ENCODE assay signal across 10 cellular contexts in genomic region chr4:25884040-25884788, GRCh38. TPM values are rescaled to one million over a fixed set of nuclear protein-coding genes. Genes with fewer than 3 reads are reported as not detected.
DNase-seq lines count a peak whose midpoint lies in the region; ATAC-seq, FAIRE-seq and TF ChIP-seq lines count a peak whose summit lies in the region.
"Had no signal": no experiment of that assay in that cellular context is flagged by ENCODE, and none has a peak within 500 bp of the region (broad histone marks: within the 10 kb centered on the region; RNA-seq: fewer than 3 reads in every experiment).

No MANE protein-coding gene starts in this region.

- H3K9me3 ChIP-seq in IMR-90 (ENCODE audit: control insufficient read depth, insufficient read depth, low read length): no peaks in the 10 kb centered on the region
- no peaks in the 10 kb centered on the region for H3K9me3 ChIP-seq in endothelial cell of umbilical vein (replicated peaks; ENCODE audit: control insufficient read depth, insufficient read depth, low read length)

- H3K9me1 ChIP-seq in IMR-90 (ENCODE audit: insufficient read depth, low read length) (peaks cover 15% of the 10 kb centered on the region; the same call in 1 of the 2 replicates), endothelial cell of umbilical vein (replicated peaks; ENCODE audit: control insufficient read depth, extremely low read depth, insufficient read depth, low read length) (no peaks in the 10 kb centered on the region)

- H2AK5ac ChIP-seq in IMR-90 (ENCODE audit: low read depth, low read length): peak overlapping the region; percentile 57; the same call in 1 of the 2 replicates

- peak overlapping the region; percentile 16; the same call in 1 of the 3 replicates for H2BK15ac ChIP-seq in IMR-90 (ENCODE audit: low read depth, low read length)

- no peak overlapping the region for H3K27ac Mint-ChIP-seq in stimulated activated effector memory CD8-positive, alpha-beta T cell treated with anti-CD3 and anti-CD28 coated beads, Interleukin-12 subunit alpha, Interleukin-12 subunit beta, amount 100 ng/mL, for 72 hours

- H3K36me3 Mint-ChIP-seq in stimulated activated effector memory CD8-positive, alpha-beta T cell treated with anti-CD3 and anti-CD28 coated beads, Interleukin-12 subunit alpha, Interleukin-12 subunit beta, amount 100 ng/mL, for 72 hours: peaks cover 10% of the 10 kb centered on the region
- H3K36me3 Mint-ChIP-seq in activated T-cell treated with anti-CD3 and anti-CD28 coated beads, Interleukin-2, amount 50 U/mL, for 4 hours (ENCODE audit: insufficient read depth): peaks cover 3% of the 10 kb centered on the region

- H4K8ac ChIP-seq in IMR-90 (ENCODE audit: low read depth in 2 of 2, low read length in 2 of 2): peak overlapping the region; percentile 2 to 65; a peak in 3 of 4 replicates

- no peaks in the 10 kb centered on the region for H3K79me2 ChIP-seq in endothelial cell of umbilical vein (ENCODE audit: control insufficient read depth, insufficient read depth, low read length)

- H2BK20ac ChIP-seq in IMR-90 (ENCODE audit: low read depth, low read length): peak overlapping the region; percentile 56

- peak overlapping the region; percentile 40; the same call in 1 of the 2 replicates for H3K14ac ChIP-seq in IMR-90 (replicated peaks; ENCODE audit: low read depth, low read length)

- H3K4me3 Mint-ChIP-seq in stimulated activated effector memory CD8-positive, alpha-beta T cell treated with anti-CD3 and anti-CD28 coated beads, Interleukin-12 subunit alpha, Interleukin-12 subunit beta, amount 100 ng/mL, for 72 hours: no peak overlapping the region
- no peak overlapping the region for H3K4me3 Mint-ChIP-seq in activated T-cell treated with anti-CD3 and anti-CD28 coated beads, Interleukin-2, amount 50 U/mL, for 4 hours

- H3K4me3 ChIP-seq in IMR-90 (ENCODE audit: insufficient read depth, low read depth, low read length) (no peak overlapping the region), endothelial cell of umbilical vein (replicated peaks in 1 of 3; ENCODE audit: insufficient read depth in 1 of 3, low read depth in 1 of 3, low read length in 3 of 3) (no peak overlapping the region)

- H4K91ac ChIP-seq in IMR-90 (ENCODE audit: insufficient read depth, low read depth, low read length): peak overlapping the region; percentile 20; the same call in 1 of the 2 replicates

- H2BK120ac ChIP-seq in IMR-90 (ENCODE audit: low read depth, low read length): peak overlapping the region; percentile 57

- no peaks in the 10 kb centered on the region for H3K27me3 Mint-ChIP-seq in activated T-cell treated with anti-CD3 and anti-CD28 coated beads, Interleukin-2, amount 50 U/mL, for 4 hours (ENCODE audit: low read depth)

- H2BK5ac ChIP-seq in IMR-90 (ENCODE audit: low read depth, low read length, poor library complexity, severe bottlenecking): peak overlapping the region; percentile 36

- no peak overlapping the region for H4K5ac ChIP-seq in IMR-90 (ENCODE audit: low read depth, low read length)

- peaks cover 19% of the 10 kb centered on the region for H3K4me1 ChIP-seq in IMR-90 (ENCODE audit: control insufficient read depth, insufficient read depth, low read length)
- peaks cover 15% of the 10 kb centered on the region for H3K4me1 ChIP-seq in endothelial cell of umbilical vein (ENCODE audit: control insufficient read depth, extremely low read depth, insufficient read depth, low read length)

- H4K20me1 ChIP-seq in IMR-90 (ENCODE audit: insufficient read depth, low read length) (no peaks in the 10 kb centered on the region), endothelial cell of umbilical vein (replicated peaks; ENCODE audit: control insufficient read depth, extremely low read depth, insufficient read depth, low read length) (no peaks in the 10 kb centered on the region)

- no peak for TF ChIP-seq POLR2A in IMR-90 (IDR thresholded peaks at IDR 0.05; ENCODE audit: low read depth, low read length)
- TF ChIP-seq POLR2A in endothelial cell of umbilical vein (IDR thresholded peaks at IDR 0.05; ENCODE audit: low read depth, low read length): no peak

- no peaks in the 10 kb centered on the region for H3K79me1 ChIP-seq in IMR-90 (ENCODE audit: low read depth in 1 of 2, low read length in 2 of 2)

- WGBS in IMR-90 (ENCODE audit: extremely low coverage in 2 of 2, insufficient read length in 1 of 2), 2 experiments: 0% methylated on average over 1 of the region's 6 CpGs; no CpG with 5 or more reads in 1 of the 2 experiments

- H3K9ac ChIP-seq in IMR-90 (ENCODE audit: low read depth, low read length): peak overlapping the region; percentile 5; the same call in 1 of the 2 replicates
- no peak overlapping the region for H3K9ac ChIP-seq in endothelial cell of umbilical vein (replicated peaks; ENCODE audit: extremely low read depth, insufficient read depth, low read length)

- in situ Hi-C loops in IMR-90 (cut with MboI; ENCODE audit: low sequenced_read_pairs): no loop called here

- peak; percentile 89 for ATAC-seq in IMR-90 (ENCODE audit: low read depth)
- peak; percentile 76 for ATAC-seq in stimulated activated effector memory CD8-positive, alpha-beta T cell treated with anti-CD3 and anti-CD28 coated beads, Interleukin-12 subunit alpha, Interleukin-12 subunit beta, amount 100 ng/mL, for 72 hours
- ATAC-seq in activated T-cell treated with anti-CD3 and anti-CD28 coated beads, Interleukin-2, amount 50 U/mL, for 4 hours: no peak

- H3K27ac ChIP-seq in IMR-90 (ENCODE audit: insufficient read depth, low read length) (peak overlapping the region; percentile 40), endothelial cell of umbilical vein (ENCODE audit: insufficient read depth, low read depth, low read length) (peak overlapping the region; percentile 57)
- H3K27ac ChIP-seq: 22Rv1 had no signal

- H3K4me1 Mint-ChIP-seq in stimulated activated effector memory CD8-positive, alpha-beta T cell treated with anti-CD3 and anti-CD28 coated beads, Interleukin-12 subunit alpha, Interleukin-12 subunit beta, amount 100 ng/mL, for 72 hours: peaks cover 23% of the 10 kb centered on the region
- H3K4me1 Mint-ChIP-seq in activated T-cell treated with anti-CD3 and anti-CD28 coated beads, Interleukin-2, amount 50 U/mL, for 4 hours (ENCODE audit: low read depth): no peaks in the 10 kb centered on the region

- TF ChIP-seq CTCF in IMR-90 (conservative IDR thresholded peaks at IDR 0.05; ENCODE audit: low read depth, low read length): no peak
- no peak for TF ChIP-seq CTCF in endothelial cell of umbilical vein (IDR thresholded peaks at IDR 0.05; ENCODE audit: extremely low read depth in 1 of 2, insufficient read depth in 1 of 2, low read depth in 1 of 2, low read length in 2 of 2)

- CTCF ChIA-PET in IMR-90 (lab: Yijun Ruan, JAX) (no interaction called here), endothelial cell of umbilical vein (lab: Charles Lee) (interaction anchor here (0.8 to 1.4 kb wide), 3 partner anchors 11 to 29 kb away, joined by 3 to 4 read pairs (median 4); no protein-coding TSS in a partner anchor)

- no peak overlapping the region; the same call in 1 of the 2 replicates for H3K56ac ChIP-seq in IMR-90 (ENCODE audit: extremely low read depth, insufficient read depth, low read length)

- no peaks in the 10 kb centered on the region for H3K9me3 Mint-ChIP-seq in stimulated activated effector memory CD8-positive, alpha-beta T cell treated with anti-CD3 and anti-CD28 coated beads, Interleukin-12 subunit alpha, Interleukin-12 subunit beta, amount 100 ng/mL, for 72 hours
- no peaks in the 10 kb centered on the region for H3K9me3 Mint-ChIP-seq in activated T-cell treated with anti-CD3 and anti-CD28 coated beads, Interleukin-2, amount 50 U/mL, for 4 hours

- intact Hi-C loops in IMR-90 (cut with micrococcal nuclease) (no loop called here), endothelial cell of umbilical vein (cut with micrococcal nuclease) (loop anchor here (1.0 kb wide), 1 partner anchor 17 kb away; no protein-coding TSS in a partner anchor)

- POLR2A ChIA-PET in IMR-90 (lab: Charles Lee; ENCODE audit: unreplicated experiment): no interaction called here
- POLR2A ChIA-PET in endothelial cell of umbilical vein (lab: Charles Lee): no interaction called here

- H3K4ac ChIP-seq in IMR-90 (ENCODE audit: low read depth, low read length): peak overlapping the region; percentile 57

- H3K18ac ChIP-seq in IMR-90 (ENCODE audit: low read depth, low read length): peak overlapping the region; percentile 16; the same call in 1 of the 2 replicates

- FAIRE-seq in endothelial cell of umbilical vein (lab: Jason Lieb, UNC): peak; percentile 92

- H3K23ac ChIP-seq in IMR-90 (ENCODE audit: low read depth, low read length): peak overlapping the region; percentile 65; the same call in 1 of the 2 replicates

- dilution Hi-C loops in IMR-90 (cut with HindIII; ENCODE audit: low sequenced_read_pairs, unreplicated experiment) (no loop called here), endothelial cell of umbilical vein (cut with MboI; ENCODE audit: extremely low pct_ligation_motif_present, low sequenced_read_pairs) (no loop called here)

- H3K36me3 ChIP-seq in IMR-90 (ENCODE audit: control insufficient read depth, insufficient read depth, low read length): no peaks in the 10 kb centered on the region
- H3K36me3 ChIP-seq in endothelial cell of umbilical vein (ENCODE audit: control insufficient read depth in 2 of 2, extremely low read depth in 1 of 2, insufficient read depth in 2 of 2, low read length in 2 of 2): no peaks in the 10 kb centered on the region

- H3K4me2 ChIP-seq in IMR-90 (ENCODE audit: low read depth, low read length) (peak overlapping the region; percentile 32), endothelial cell of umbilical vein (ENCODE audit: insufficient read depth, low read length) (peak overlapping the region; percentile 61)

- no peak overlapping the region for H2AK9ac ChIP-seq in IMR-90 (replicated peaks; ENCODE audit: low read depth, low read length, poor library complexity)

- BruUV-seq in IMR-90 (replicated peaks; lab: Mats Ljungman, UMichigan): no TSS peak
- BruUV-seq in endothelial cell of umbilical vein (replicated peaks; lab: Mats Ljungman, UMichigan): no TSS peak

- TF ChIP-seq RAD21 in IMR-90 (IDR thresholded peaks at IDR 0.05; ENCODE audit: low read length): no peak

- peak; percentile 65 for DNase-seq in SIG-M5 treated with dmso at 0.1 percent for 504 hours (lab: John Stamatoyannopoulos, UW; ENCODE audit: unreplicated experiment)
- no peak for DNase-seq in SIG-M5 (lab: John Stamatoyannopoulos, UW)
- DNase-seq in IMR-90: peak; percentile 92
- DNase-seq in endothelial cell of umbilical vein (ENCODE audit: low read depth, low spot score): peak; percentile 84
- no peak for DNase-seq in stimulated activated effector memory CD8-positive, alpha-beta T cell treated with anti-CD3 and anti-CD28 coated beads, Interleukin-12 subunit alpha, Interleukin-12 subunit beta, amount 100 ng/mL, for 72 hours (ENCODE audit: low spot score in 2 of 2)
- no peak for DNase-seq in DMS153 (lab: John Stamatoyannopoulos, UW)
- no peak for DNase-seq in activated T-cell treated with anti-CD3 and anti-CD28 coated beads, Interleukin-2, amount 50 U/mL, for 4 hours
- no peak for DNase-seq in activated effector memory CD4-positive, alpha-beta T cell treated with anti-CD3 and anti-CD28 coated beads, Interleukin-2, amount 50 U/mL, for 16 hours
- DNase-seq: NCI-H2081 had no signal

- H3K27me3 ChIP-seq in IMR-90 (ENCODE audit: control insufficient read depth, insufficient read depth, low read length) (no peaks in the 10 kb centered on the region), endothelial cell of umbilical vein (ENCODE audit: control insufficient read depth in 2 of 2, insufficient read depth in 2 of 2, low read length in 2 of 2) (no peaks in the 10 kb centered on the region)

- H2AFZ ChIP-seq in IMR-90 (replicated peaks; ENCODE audit: low read length, poor library complexity): peak overlapping the region; percentile 29
- H2AFZ ChIP-seq in endothelial cell of umbilical vein (ENCODE audit: low read depth, low read length): peak overlapping the region; percentile 17

RNA-seq across cellular contexts. Expression of gene SEL1L3, which starts 21.4 kb away (rescaled TPM):
- total RNA-seq in IMR-90 (2012; rRNA removed): 31.7 and 43.7 TPM in 2 replicates
- 13.1 and 16.4 TPM in 2 replicates for polyA plus RNA-seq in IMR-90 (2012; rRNA removed)
- polyA plus RNA-seq in IMR-90 (2012; cell fraction: cytosol; rRNA removed): 5.4 and 6.4 TPM in 2 replicates
- 5.6 and 13.5 TPM in 2 replicates for polyA plus RNA-seq in IMR-90 (2012; cell fraction: nucleus; rRNA removed; ENCODE audit: low replicate concordance)
- total RNA-seq in endothelial cell of umbilical vein: 91.1 and 122 TPM in 2 replicates
- polyA plus RNA-seq in endothelial cell of umbilical vein: 47.7 and 53.4 TPM in 2 replicates
- polyA plus RNA-seq in endothelial cell of umbilical vein (2011; cell fraction: cytosol; rRNA removed): 42.6 and 50.0 TPM in 2 replicates
- 67.9 and 78.6 TPM in 2 replicates for polyA plus RNA-seq in endothelial cell of umbilical vein (2011; cell fraction: nucleus; rRNA removed)
- polyA plus RNA-seq in endothelial cell of umbilical vein (2012): 61.5 and 69.0 TPM in 2 replicates
- 132 and 170 TPM in 2 replicates for polyA minus RNA-seq in endothelial cell of umbilical vein
- 10.4 TPM for polyA minus RNA-seq in endothelial cell of umbilical vein (2011; cell fraction: cytosol; rRNA and poly(A)+ RNA removed)
- 124 and 188 TPM in 2 replicates for polyA minus RNA-seq in endothelial cell of umbilical vein (2011; cell fraction: nucleus; rRNA and poly(A)+ RNA removed)
- total RNA-seq in activated T-cell treated with anti-CD3 and anti-CD28 coated beads, Interleukin-2, amount 50 U/mL, for 4 hours: 10 to 100 TPM; 13.7 to 21.9 (median 19.1) TPM

RNA-seq across cellular contexts. Expression of gene SMIM20, which starts 29.8 kb away (rescaled TPM):
- total RNA-seq in IMR-90 (2012; rRNA removed) (13.6 and 24.4 TPM in 2 replicates), endothelial cell of umbilical vein (18.1 and 19.2 TPM in 2 replicates)
- polyA plus RNA-seq in IMR-90 (2012; rRNA removed) (20.5 and 23.1 TPM in 2 replicates), endothelial cell of umbilical vein (6.8 and 10.2 TPM in 2 replicates)
- polyA plus RNA-seq in IMR-90 (2012; cell fraction: cytosol; rRNA removed): 6.7 and 13.7 TPM in 2 replicates
- polyA plus RNA-seq in IMR-90 (2012; cell fraction: nucleus; rRNA removed; ENCODE audit: low replicate concordance): 2.5 and 9.9 TPM in 2 replicates
- 14.1 and 15.0 TPM in 2 replicates for polyA plus RNA-seq in endothelial cell of umbilical vein (2011; cell fraction: cytosol; rRNA removed)
- 4.7 and 5.9 TPM in 2 replicates for polyA plus RNA-seq in endothelial cell of umbilical vein (2011; cell fraction: nucleus; rRNA removed)
- polyA plus RNA-seq in endothelial cell of umbilical vein (2012): 11.6 and 15.0 TPM in 2 replicates
- polyA minus RNA-seq in endothelial cell of umbilical vein: 1.5 and 2.1 TPM in 2 replicates
- 5.8 TPM for polyA minus RNA-seq in endothelial cell of umbilical vein (2011; cell fraction: cytosol; rRNA and poly(A)+ RNA removed)
- polyA minus RNA-seq in endothelial cell of umbilical vein (2011; cell fraction: nucleus; rRNA and poly(A)+ RNA removed): 1.9 and 4.0 TPM in 2 replicates
- 10 to 100 TPM; 18.9 to 22.7 (median 19.5) TPM for total RNA-seq in activated T-cell treated with anti-CD3 and anti-CD28 coated beads, Interleukin-2, amount 50 U/mL, for 4 hours

Comparison
In these comparisons a context has a peak if more than half of its experiments do, and no peak if none do; other contexts are left out.
1. DNase-seq: peak in SIG-M5 treated with dmso at 0.1 percent for 504 hours (single experiment), IMR-90 (single experiment) and endothelial cell of umbilical vein (single experiment); none in SIG-M5 (single experiment), stimulated activated effector memory CD8-positive, alpha-beta T cell treated with anti-CD3 and anti-CD28 coated beads, Interleukin-12 subunit alpha, Interleukin-12 subunit beta, amount 100 ng/mL, for 72 hours (0 of 2), DMS153 (single experiment), activated T-cell treated with anti-CD3 and anti-CD28 coated beads, Interleukin-2, amount 50 U/mL, for 4 hours (single experiment) and activated effector memory CD4-positive, alpha-beta T cell treated with anti-CD3 and anti-CD28 coated beads, Interleukin-2, amount 50 U/mL, for 16 hours (single experiment).
2. ATAC-seq: peak in IMR-90 (single experiment) and stimulated activated effector memory CD8-positive, alpha-beta T cell treated with anti-CD3 and anti-CD28 coated beads, Interleukin-12 subunit alpha, Interleukin-12 subunit beta, amount 100 ng/mL, for 72 hours (single experiment); none in activated T-cell treated with anti-CD3 and anti-CD28 coated beads, Interleukin-2, amount 50 U/mL, for 4 hours (0 of 2).